Comparison of ENCODE assay signal across 8 cellular contexts in genomic region chr6:119346914-119347313, GRCh38. TPM values are rescaled to one million over a fixed set of nuclear protein-coding genes. Genes with fewer than 3 reads are reported as not detected.
DNase-seq lines count a peak whose midpoint lies in the region; ATAC-seq and TF ChIP-seq lines count a peak whose summit lies in the region.

No MANE protein-coding gene starts in this region.

- H3K4me3 Mint-ChIP-seq in T-helper 2 cell treated with Interferon-gamma antibody and Interleukin-4, amounts not matched to agents 5 μg/mL and 100 μg/mL, for 36 hours, result peak overlapping the region; percentile 97
- H3K4me3 Mint-ChIP-seq in activated naive CD8-positive, alpha-beta T cell, result peak overlapping the region; percentile 97

- H3K4me1 ChIP-seq in right lobe of liver (peaks cover 0 to 44% (median 17%) of the 10 kb centered on the region in 4 donors), subcutaneous abdominal adipose tissue (ENCODE audit: control insufficient read depth in 5 of 5, insufficient read depth in 5 of 5, low read length in 5 of 5) (peaks cover 5 to 64% (median 57%) of the 10 kb centered on the region in 5 donors)

- ATAC-seq in right lobe of liver, result peak in 3 of 4 donors; percentile 3 to 6 (median 4)

- peak overlapping the region; percentile 49 for H3K27ac Mint-ChIP-seq in T-helper 2 cell treated with Interferon-gamma antibody and Interleukin-4, amounts not matched to agents 5 μg/mL and 100 μg/mL, for 36 hours
- peak overlapping the region; percentile 77 for H3K27ac Mint-ChIP-seq in activated naive CD8-positive, alpha-beta T cell

- no peaks in the 10 kb centered on the region for H3K36me3 ChIP-seq in right lobe of liver
- H3K36me3 ChIP-seq in subcutaneous abdominal adipose tissue (ENCODE audit: control insufficient read depth in 5 of 5, insufficient read depth in 5 of 5, low read length in 5 of 5), result peaks cover 0 to 9% (median 4%) of the 10 kb centered on the region in 5 donors

- no peaks in the 10 kb centered on the region for H3K9me3 Mint-ChIP-seq in T-helper 2 cell treated with Interferon-gamma antibody and Interleukin-4, amounts not matched to agents 5 μg/mL and 100 μg/mL, for 36 hours
- H3K9me3 Mint-ChIP-seq in activated naive CD8-positive, alpha-beta T cell (ENCODE audit: low read depth), result no peaks in the 10 kb centered on the region

- no peak for DNase-seq in T-helper 2 cell treated with Interferon-gamma antibody and Interleukin-4, amounts not matched to agents 5 μg/mL and 100 μg/mL, for 36 hours (ENCODE audit: low spot score)
- DNase-seq in T-helper 2 cell (no peak), right lobe of liver (no peak), UCSD-AML1 (lab: John Stamatoyannopoulos, UW; ENCODE audit: unreplicated experiment) (no peak), NCI-H1694 treated with DMSO at 0.1 percent for 48 hours (lab: John Stamatoyannopoulos, UW) (no peak)
- DNase-seq in NK-92 treated with Interleukin-12 subunit alpha and Interleukin-12 subunit beta, amount 100 ng/mL, for 24 hours (lab: John Stamatoyannopoulos, UW), result no peak

- H3K4me3 ChIP-seq in right lobe of liver (peak overlapping the region; percentile 76 to 93 (median 88)), subcutaneous abdominal adipose tissue (ENCODE audit: low read depth in 1 of 5, low read length in 5 of 5) (peak overlapping the region; percentile 91 to 99 (median 94))

- peak overlapping the region; percentile 40 to 100 (median 85) for H3K9ac ChIP-seq in subcutaneous abdominal adipose tissue (ENCODE audit: low read length in 5 of 5)

- H3K9me3 ChIP-seq in right lobe of liver (no peaks in the 10 kb centered on the region), subcutaneous abdominal adipose tissue (ENCODE audit: control insufficient read depth in 5 of 5, low read length in 5 of 5) (no peaks in the 10 kb centered on the region)

- TF ChIP-seq CTCF in right lobe of liver (IDR thresholded peaks at IDR 0.05), result no peak

- H3K4me1 Mint-ChIP-seq in T-helper 2 cell treated with Interferon-gamma antibody and Interleukin-4, amounts not matched to agents 5 μg/mL and 100 μg/mL, for 36 hours (ENCODE audit: low read depth), result peaks cover 66% of the 10 kb centered on the region
- peaks cover 62% of the 10 kb centered on the region for H3K4me1 Mint-ChIP-seq in activated naive CD8-positive, alpha-beta T cell (ENCODE audit: low read depth)

- peaks cover 32% of the 10 kb centered on the region for H3K36me3 Mint-ChIP-seq in T-helper 2 cell treated with Interferon-gamma antibody and Interleukin-4, amounts not matched to agents 5 μg/mL and 100 μg/mL, for 36 hours (ENCODE audit: low read depth)
- peaks cover 3% of the 10 kb centered on the region for H3K36me3 Mint-ChIP-seq in activated naive CD8-positive, alpha-beta T cell

- H3K27ac ChIP-seq in right lobe of liver, result peak overlapping the region; percentile 86 to 98 (median 95)
- peak overlapping the region; percentile 100 for H3K27ac ChIP-seq in subcutaneous abdominal adipose tissue (ENCODE audit: low read depth, low read length)

- no peaks in the 10 kb centered on the region for H3K27me3 ChIP-seq in right lobe of liver
- H3K27me3 ChIP-seq in subcutaneous abdominal adipose tissue (ENCODE audit: control insufficient read depth in 5 of 5, insufficient read depth in 4 of 5, low read length in 5 of 5), result no peaks in the 10 kb centered on the region

- 0% methylated on average over 1 of the region's 1 CpG for WGBS in right lobe of liver (ENCODE audit: insufficient coverage, low coverage, low lambda C conversion rate, missing lambda C conversion rate)

- TF ChIP-seq POLR2A in right lobe of liver (IDR thresholded peaks at IDR 0.05), result no peak

- H3K27me3 Mint-ChIP-seq in T-helper 2 cell treated with Interferon-gamma antibody and Interleukin-4, amounts not matched to agents 5 μg/mL and 100 μg/mL, for 36 hours (ENCODE audit: low read depth), result no peaks in the 10 kb centered on the region
- H3K27me3 Mint-ChIP-seq in activated naive CD8-positive, alpha-beta T cell, result no peaks in the 10 kb centered on the region

- intact Hi-C loops in right lobe of liver (cut with DNase I), result no loop called here

RNA-seq across cellular contexts. Expression of gene MAN1A1, which starts 2.6 kb away (rescaled TPM):
- 100 to 1,000 TPM; 109 to 191 (median 139) TPM for total RNA-seq in right lobe of liver
